ENCODE assay signal across 30 cellular contexts in genomic region chr11:113867843-113868503, GRCh38. TPM values are rescaled to one million over a fixed set of nuclear protein-coding genes. Genes with fewer than 3 reads are reported as not detected.
DNase-seq lines count a peak whose midpoint lies in the region; ATAC-seq and TF ChIP-seq lines count a peak whose summit lies in the region.
"Had no signal": no experiment of that assay in that cellular context is flagged by ENCODE, and none has a peak within 500 bp of the region (broad histone marks: within the 10 kb centered on the region; RNA-seq: fewer than 3 reads in every experiment).

No MANE protein-coding gene starts in this region.

- H3K27me3 Mint-ChIP-seq in activated T-cell treated with anti-CD3 and anti-CD28 coated beads, Interleukin-2, amount 50 U/mL, for 24 hours: no peaks in the 10 kb centered on the region
- H3K27me3 Mint-ChIP-seq in GM23338 (ENCODE audit: insufficient read depth, low read depth, poor library complexity): peaks cover 2% of the 10 kb centered on the region
- no peaks in the 10 kb centered on the region for H3K27me3 Mint-ChIP-seq in activated T-helper 1 cell treated with anti-CD3 and anti-CD28 coated beads, Interleukin-12 subunit alpha, Interleukin-12 subunit beta, Interleukin-2, Interleukin-4 antibody, amounts not matched to agents 30 ng/mL and 10 ng/mL and 1 ng/mL, durations not matched to agents 14 hours and 24 hours and 36 hours (ENCODE audit: insufficient read depth)
- H3K27me3 Mint-ChIP-seq in natural killer cell treated with Interleukin-12 subunit alpha and Interleukin-12 subunit beta and Interleukin-15 and Interleukin-18, amount 100 ng/mL, for 72 hours: no peaks in the 10 kb centered on the region
- H3K27me3 Mint-ChIP-seq: activated CD4-positive, alpha-beta T cell treated with anti-CD3 and anti-CD28 coated beads, Interleukin-2, amount 10 ng/mL, durations not matched to agents 24 days and 14 days; CD4-positive, alpha-beta T cell; IgD-negative memory B cell had no signal

- H3K27ac Mint-ChIP-seq in activated T-cell treated with anti-CD3 and anti-CD28 coated beads, Interleukin-2, amount 50 U/mL, for 24 hours: peak overlapping the region; percentile 50
- peak overlapping the region; percentile 86 for H3K27ac Mint-ChIP-seq in GM23338
- peak overlapping the region; percentile 48 for H3K27ac Mint-ChIP-seq in activated T-helper 1 cell treated with anti-CD3 and anti-CD28 coated beads, Interleukin-12 subunit alpha, Interleukin-12 subunit beta, Interleukin-2, Interleukin-4 antibody, amounts not matched to agents 30 ng/mL and 10 ng/mL and 1 ng/mL, durations not matched to agents 14 hours and 24 hours and 36 hours
- H3K27ac Mint-ChIP-seq in natural killer cell treated with Interleukin-12 subunit alpha and Interleukin-12 subunit beta and Interleukin-15 and Interleukin-18, amount 100 ng/mL, for 72 hours: peak overlapping the region; percentile 87 to 94
- H3K27ac Mint-ChIP-seq: CD4-positive, alpha-beta T cell; IgD-negative memory B cell had no signal

- no peaks in the 10 kb centered on the region for H3K9me2 ChIP-seq in GM23338 (ENCODE audit: insufficient read depth)

- peaks cover 14% of the 10 kb centered on the region for H3K4me1 Mint-ChIP-seq in activated T-cell treated with anti-CD3 and anti-CD28 coated beads, Interleukin-2, amount 50 U/mL, for 24 hours (ENCODE audit: low read depth)
- peaks cover 41% of the 10 kb centered on the region for H3K4me1 Mint-ChIP-seq in GM23338
- H3K4me1 Mint-ChIP-seq in activated T-helper 1 cell treated with anti-CD3 and anti-CD28 coated beads, Interleukin-12 subunit alpha, Interleukin-12 subunit beta, Interleukin-2, Interleukin-4 antibody, amounts not matched to agents 30 ng/mL and 10 ng/mL and 1 ng/mL, durations not matched to agents 14 hours and 24 hours and 36 hours (ENCODE audit: low read depth): peaks cover 39% of the 10 kb centered on the region
- peaks cover 76 to 84% of the 10 kb centered on the region in 2 donors for H3K4me1 Mint-ChIP-seq in natural killer cell treated with Interleukin-12 subunit alpha and Interleukin-12 subunit beta and Interleukin-15 and Interleukin-18, amount 100 ng/mL, for 72 hours (ENCODE audit: low read depth in 2 of 2)

- intact Hi-C loops in activated T-helper 1 cell treated with anti-CD3 and anti-CD28 coated beads, Interleukin-12 subunit alpha, Interleukin-12 subunit beta, Interleukin-2, Interleukin-4 antibody, amounts not matched to agents 30 ng/mL and 10 ng/mL and 1 ng/mL, durations not matched to agents 14 hours and 24 hours and 36 hours (cut with micrococcal nuclease): no loop called here

- no peaks in the 10 kb centered on the region for H3K27me3 ChIP-seq in GM23338 (ENCODE audit: insufficient read depth)
- H3K27me3 ChIP-seq: brain microvascular endothelial cell, neutrophil, thyroid gland, vagina had no signal

- peak overlapping the region; percentile 42; the same call in 1 of the 2 replicates for H3K27ac ChIP-seq in GM23338 (ENCODE audit: low read depth)
- H3K27ac ChIP-seq: A549, brain microvascular endothelial cell, epithelial cell of prostate, GM23248, neutrophil, thyroid gland, vagina, WERI-Rb-1 had no signal

- H4K20me1 ChIP-seq in GM23338 (replicated peaks; ENCODE audit: insufficient read depth): peaks cover 74% of the 10 kb centered on the region

- H2AFZ ChIP-seq in GM23338: no peak overlapping the region
- H2AFZ ChIP-seq: GM23248 had no signal

- 0 out of 2 replicates have a peak, but pooled peaks cover 6% of the 10 kb centered on the region for H3F3A ChIP-seq in GM23338 (replicated peaks; ENCODE audit: low read depth)

- H3K36me3 ChIP-seq in GM23338 (ENCODE audit: insufficient read depth): peaks cover 23% of the 10 kb centered on the region
- H3K36me3 ChIP-seq: brain microvascular endothelial cell, neutrophil, thyroid gland, vagina had no signal

- peaks cover 9% of the 10 kb centered on the region for H3K36me3 Mint-ChIP-seq in activated T-cell treated with anti-CD3 and anti-CD28 coated beads, Interleukin-2, amount 50 U/mL, for 24 hours (ENCODE audit: low read depth)
- H3K36me3 Mint-ChIP-seq in GM23338 (ENCODE audit: low read depth): peaks cover 84% of the 10 kb centered on the region
- peaks cover 30% of the 10 kb centered on the region for H3K36me3 Mint-ChIP-seq in activated T-helper 1 cell treated with anti-CD3 and anti-CD28 coated beads, Interleukin-12 subunit alpha, Interleukin-12 subunit beta, Interleukin-2, Interleukin-4 antibody, amounts not matched to agents 30 ng/mL and 10 ng/mL and 1 ng/mL, durations not matched to agents 14 hours and 24 hours and 36 hours (ENCODE audit: low read depth)
- peaks cover 8% of the 10 kb centered on the region for H3K36me3 Mint-ChIP-seq in natural killer cell treated with Interleukin-12 subunit alpha and Interleukin-12 subunit beta and Interleukin-15 and Interleukin-18, amount 100 ng/mL, for 72 hours

- H3K4me3 ChIP-seq in GM23338: no peak overlapping the region
- H3K4me3 ChIP-seq: A549, GM23248, thyroid gland, vagina had no signal

- peaks cover 100% of the 10 kb centered on the region for H3K79me2 ChIP-seq in GM23338 (replicated peaks; ENCODE audit: insufficient read depth)

- no peak overlapping the region for H3K4me3 Mint-ChIP-seq in activated T-cell treated with anti-CD3 and anti-CD28 coated beads, Interleukin-2, amount 50 U/mL, for 24 hours
- no peak overlapping the region for H3K4me3 Mint-ChIP-seq in GM23338
- H3K4me3 Mint-ChIP-seq in activated T-helper 1 cell treated with anti-CD3 and anti-CD28 coated beads, Interleukin-12 subunit alpha, Interleukin-12 subunit beta, Interleukin-2, Interleukin-4 antibody, amounts not matched to agents 30 ng/mL and 10 ng/mL and 1 ng/mL, durations not matched to agents 14 hours and 24 hours and 36 hours: no peak overlapping the region
- peak overlapping the region; percentile 84 for H3K4me3 Mint-ChIP-seq in natural killer cell treated with Interleukin-12 subunit alpha and Interleukin-12 subunit beta and Interleukin-15 and Interleukin-18, amount 100 ng/mL, for 72 hours
- H3K4me3 Mint-ChIP-seq: activated CD4-positive, alpha-beta T cell treated with anti-CD3 and anti-CD28 coated beads, Interleukin-2, amount 10 ng/mL, durations not matched to agents 24 days and 14 days; CD4-positive, alpha-beta T cell had no signal

- H3K4me1 ChIP-seq in GM23338 (ENCODE audit: insufficient read depth): peaks cover 61% of the 10 kb centered on the region

- H3K4me2 ChIP-seq in GM23338: no peak overlapping the region
- H3K4me2 ChIP-seq: A549 had no signal

- DNase-seq in activated T-cell treated with anti-CD3 and anti-CD28 coated beads, Interleukin-2, amount 50 U/mL, for 24 hours: no peak
- DNase-seq in activated T-cell treated with anti-CD3 and anti-CD28 coated beads for 4 hours (no peak), GM23338 (ENCODE audit: low spot score) (no peak), SIG-M5 (lab: John Stamatoyannopoulos, UW) (no peak), epidermal melanocyte (ENCODE audit: insufficient read length, low spot score) (no peak)
- no peak for DNase-seq in activated T-helper 1 cell treated with anti-CD3 and anti-CD28 coated beads, Interleukin-12 subunit alpha, Interleukin-12 subunit beta, Interleukin-2, Interleukin-4 antibody, amounts not matched to agents 30 ng/mL and 10 ng/mL and 1 ng/mL, durations not matched to agents 14 hours and 24 hours and 36 hours (ENCODE audit: low spot score)
- no peak for DNase-seq in natural killer cell treated with Interleukin-12 subunit alpha and Interleukin-12 subunit beta and Interleukin-15 and Interleukin-18, amount 100 ng/mL, for 72 hours (ENCODE audit: low spot score)
- no peak for DNase-seq in stimulated activated naive CD4-positive, alpha-beta T cell (lab: John Stamatoyannopoulos, UW)
- DNase-seq: activated CD4-positive, alpha-beta T cell treated with anti-CD3 and anti-CD28 coated beads, Interleukin-2, amount 10 ng/mL, durations not matched to agents 24 days and 14 days; activated CD8-positive, alpha-beta memory T cell treated with anti-CD3 and anti-CD28 coated beads, Interleukin-2, amount 50 U/mL, for 48 hours; activated naive CD4-positive, alpha-beta T cell; amygdala; brain microvascular endothelial cell; CD4-positive, alpha-beta T cell; GM23248; hypothalamus; left colon; NCI-H146; posterior cingulate gyrus; right cardiac atrium; stimulated activated CD8-positive, alpha-beta memory T cell treated with anti-CD3 and anti-CD28 coated beads, Interleukin-4, amount 100 ng/mL, for 48 hours; thyroid gland; WERI-Rb-1 had no signal

- no peaks in the 10 kb centered on the region for H3K9me3 Mint-ChIP-seq in activated T-cell treated with anti-CD3 and anti-CD28 coated beads, Interleukin-2, amount 50 U/mL, for 24 hours
- H3K9me3 Mint-ChIP-seq in GM23338: no peaks in the 10 kb centered on the region
- no peaks in the 10 kb centered on the region for H3K9me3 Mint-ChIP-seq in activated T-helper 1 cell treated with anti-CD3 and anti-CD28 coated beads, Interleukin-12 subunit alpha, Interleukin-12 subunit beta, Interleukin-2, Interleukin-4 antibody, amounts not matched to agents 30 ng/mL and 10 ng/mL and 1 ng/mL, durations not matched to agents 14 hours and 24 hours and 36 hours
- H3K9me3 Mint-ChIP-seq in natural killer cell treated with Interleukin-12 subunit alpha and Interleukin-12 subunit beta and Interleukin-15 and Interleukin-18, amount 100 ng/mL, for 72 hours: no peaks in the 10 kb centered on the region
- H3K9me3 Mint-ChIP-seq: activated CD4-positive, alpha-beta T cell treated with anti-CD3 and anti-CD28 coated beads, Interleukin-2, amount 10 ng/mL, durations not matched to agents 24 days and 14 days; CD4-positive, alpha-beta T cell; IgD-negative memory B cell had no signal

- TF ChIP-seq CTCF in GM23338 (conservative IDR thresholded peaks at IDR 0.05; ENCODE audit: low read depth in 2 of 2): no peak

- ATAC-seq in GM23338: no peak
- ATAC-seq in natural killer cell treated with Interleukin-12 subunit alpha and Interleukin-12 subunit beta and Interleukin-15 and Interleukin-18, amount 100 ng/mL, for 72 hours: peak; percentile 61 to 74
- ATAC-seq: A549, left colon, right cardiac atrium, Right ventricle myocardium inferior had no signal

RNA-seq across cellular contexts. Expression of gene USP28, which starts 7.4 kb away (rescaled TPM):
- total RNA-seq in GM23338 (2014; rRNA removed; shearing (Covaris generic)): 171 and 215 TPM in 2 replicates
- 66.6 and 73.9 TPM in 2 replicates for polyA plus RNA-seq in GM23338 (2016; fragmentation: Nextera tagmentation; extraction: Ambion mirVana)
- 29.0 and 30.9 TPM in 2 replicates for total RNA-seq in activated T-helper 1 cell treated with anti-CD3 and anti-CD28 coated beads, Interleukin-12 subunit alpha, Interleukin-12 subunit beta, Interleukin-2, Interleukin-4 antibody, amounts not matched to agents 30 ng/mL and 10 ng/mL and 1 ng/mL, durations not matched to agents 14 hours and 24 hours and 36 hours
- total RNA-seq in natural killer cell treated with Interleukin-12 subunit alpha and Interleukin-12 subunit beta and Interleukin-15 and Interleukin-18, amount 100 ng/mL, for 72 hours: 10 to 100 TPM; 63.7 to 67.3 TPM

RNA-seq across cellular contexts. Expression of gene HTR3B, which starts 36.6 kb away (rescaled TPM):
- not detected in 2 replicates for total RNA-seq in GM23338 (2014; rRNA removed; shearing (Covaris generic))
- polyA plus RNA-seq in GM23338 (2016; fragmentation: Nextera tagmentation; extraction: Ambion mirVana): not detected in 2 replicates
- not detected in 2 replicates for total RNA-seq in activated T-helper 1 cell treated with anti-CD3 and anti-CD28 coated beads, Interleukin-12 subunit alpha, Interleukin-12 subunit beta, Interleukin-2, Interleukin-4 antibody, amounts not matched to agents 30 ng/mL and 10 ng/mL and 1 ng/mL, durations not matched to agents 14 hours and 24 hours and 36 hours
- not detected for total RNA-seq in natural killer cell treated with Interleukin-12 subunit alpha and Interleukin-12 subunit beta and Interleukin-15 and Interleukin-18, amount 100 ng/mL, for 72 hours
- total RNA-seq: activated CD4-positive, alpha-beta T cell treated with anti-CD3 and anti-CD28 coated beads, Interleukin-2, amount 10 ng/mL, durations not matched to agents 24 days and 14 days; CD4-positive, alpha-beta T cell; glomerular endothelial cell; GM23248; left colon; right cardiac atrium; Right ventricle myocardium inferior; thyroid gland; vagina had no signal
- polyA plus RNA-seq: A549, GM23248, IgD-negative memory B cell, right cardiac atrium had no signal
